ENCODE assay signal across 17 cellular contexts in genomic region chr9:71941998-71942567, GRCh38. TPM values are rescaled to one million over a fixed set of nuclear protein-coding genes. Genes with fewer than 3 reads are reported as not detected.
DNase-seq lines count a peak whose midpoint lies in the region; TF ChIP-seq lines count a peak whose summit lies in the region.
"Had no signal": no experiment of that assay in that cellular context is flagged by ENCODE, and none has a peak within 500 bp of the region (broad histone marks: within the 10 kb centered on the region; RNA-seq: fewer than 3 reads in every experiment).

No MANE protein-coding gene starts in this region.

- H3K4me3 Mint-ChIP-seq in HFFc6: no peak overlapping the region
- H3K4me3 Mint-ChIP-seq: activated CD4-positive, alpha-beta T cell treated with anti-CD3 and anti-CD28 coated beads for 36 hours; activated naive CD8-positive, alpha-beta T cell; stimulated activated naive CD8-positive, alpha-beta T cell treated with anti-CD3 and anti-CD28 coated beads, Interleukin-15, Interleukin-2, amounts not matched to agents 100 ng/mL and 50 ng/mL, for 24 hours; T-cell had no signal

- no peak for TF ChIP-seq CTCF in HFFc6 (IDR thresholded peaks at IDR 0.05)

- H3K9me3 ChIP-seq in adipocyte (ENCODE audit: control insufficient read depth, low read length): no peaks in the 10 kb centered on the region
- H3K9me3 ChIP-seq: body of pancreas had no signal

- no peaks in the 10 kb centered on the region for H3K36me3 ChIP-seq in adipocyte (ENCODE audit: control insufficient read depth, insufficient read depth, low read length, severe bottlenecking)

- DNase-seq in HFFc6 (no peak), adipocyte (ENCODE audit: low read depth) (peak; percentile 29), iris pigment epithelial cell (ENCODE audit: low read depth) (peak; percentile 56), superior temporal gyrus (ENCODE audit: extremely low spot score) (peak; percentile 65), CD1c-positive myeloid dendritic cell (ENCODE audit: extremely low spot score) (no peak), hippocampal formation (lab: John Stamatoyannopoulos, UW) (no peak), epidermal melanocyte (ENCODE audit: insufficient read length, low spot score) (no peak)
- DNase-seq: activated CD4-positive, alpha-beta T cell treated with anti-CD3 and anti-CD28 coated beads for 36 hours; body of pancreas; NCI-H2171; NCI-H526 treated with DMSO at 0.1 percent for 48 hours; small intestine; stimulated activated CD4-positive, alpha-beta T cell treated with anti-CD3 and anti-CD28 coated beads, Interleukin-4, amount 100 ng/mL, for 1 hour; T-cell; trophoblast cell had no signal

- no peaks in the 10 kb centered on the region for H3K9me3 Mint-ChIP-seq in HFFc6
- H3K9me3 Mint-ChIP-seq: stimulated activated naive CD8-positive, alpha-beta T cell treated with anti-CD3 and anti-CD28 coated beads, Interleukin-15, Interleukin-2, amounts not matched to agents 100 ng/mL and 50 ng/mL, for 24 hours; T-cell had no signal

- peaks cover 27% of the 10 kb centered on the region for H3K4me1 ChIP-seq in adipocyte (ENCODE audit: control insufficient read depth, insufficient read depth, low read length)
- H3K4me1 ChIP-seq: body of pancreas had no signal

- H3K27me3 ChIP-seq in adipocyte (replicated peaks; ENCODE audit: control insufficient read depth, insufficient read depth, low read length): no peaks in the 10 kb centered on the region
- H3K27me3 ChIP-seq: body of pancreas had no signal

- no peak overlapping the region for H3K4me3 ChIP-seq in adipocyte (ENCODE audit: low read length)
- H3K4me3 ChIP-seq: body of pancreas had no signal

- peak overlapping the region; percentile 47; the same call in 1 of the 2 replicates for H3K27ac Mint-ChIP-seq in HFFc6
- H3K27ac Mint-ChIP-seq: activated CD4-positive, alpha-beta T cell treated with anti-CD3 and anti-CD28 coated beads for 36 hours; activated naive CD8-positive, alpha-beta T cell; stimulated activated naive CD8-positive, alpha-beta T cell treated with anti-CD3 and anti-CD28 coated beads, Interleukin-15, Interleukin-2, amounts not matched to agents 100 ng/mL and 50 ng/mL, for 24 hours; T-cell had no signal

- peaks cover 73% of the 10 kb centered on the region for H3K4me1 Mint-ChIP-seq in HFFc6 (ENCODE audit: low read depth)

- H3K36me3 Mint-ChIP-seq in HFFc6 (ENCODE audit: low read depth): peaks cover 6% of the 10 kb centered on the region; the same call in 1 of the 2 replicates

- H3K27me3 Mint-ChIP-seq in HFFc6 (ENCODE audit: insufficient read depth): no peaks in the 10 kb centered on the region
- H3K27me3 Mint-ChIP-seq: activated CD4-positive, alpha-beta T cell treated with anti-CD3 and anti-CD28 coated beads for 36 hours; activated naive CD8-positive, alpha-beta T cell; stimulated activated naive CD8-positive, alpha-beta T cell treated with anti-CD3 and anti-CD28 coated beads, Interleukin-15, Interleukin-2, amounts not matched to agents 100 ng/mL and 50 ng/mL, for 24 hours; T-cell had no signal

- H3K9ac ChIP-seq in adipocyte (ENCODE audit: low read length): no peak overlapping the region

RNA-seq across cellular contexts. Expression of gene C9orf85, which starts 30.6 kb away (rescaled TPM):
- 10 to 100 TPM; 14.1 to 17.9 (median 15.2) TPM for total RNA-seq in HFFc6 (2021; fragmentation: NEBNext Ultra II Directional; extraction: Animal tissue kit (Norgen Biotek cat#: 25700))

RNA-seq across cellular contexts. Expression of gene ABHD17B, which starts 31.1 kb away (rescaled TPM):
- total RNA-seq in HFFc6 (2021; fragmentation: NEBNext Ultra II Directional; extraction: Animal tissue kit (Norgen Biotek cat#: 25700)): 10 to 100 TPM; 13.6 to 17.9 (median 15.5) TPM

Comparison
In these comparisons a context has a peak if more than half of its experiments do, and no peak if none do; other contexts are left out.
1. DNase-seq: peak in adipocyte (single experiment), iris pigment epithelial cell (single experiment) and superior temporal gyrus (single experiment); none in HFFc6 (single experiment), CD1c-positive myeloid dendritic cell (single experiment), hippocampal formation (0 of 2) and epidermal melanocyte (single experiment).